ENCODE assay signal across 17 cellular contexts in the genomic region with DNA sequence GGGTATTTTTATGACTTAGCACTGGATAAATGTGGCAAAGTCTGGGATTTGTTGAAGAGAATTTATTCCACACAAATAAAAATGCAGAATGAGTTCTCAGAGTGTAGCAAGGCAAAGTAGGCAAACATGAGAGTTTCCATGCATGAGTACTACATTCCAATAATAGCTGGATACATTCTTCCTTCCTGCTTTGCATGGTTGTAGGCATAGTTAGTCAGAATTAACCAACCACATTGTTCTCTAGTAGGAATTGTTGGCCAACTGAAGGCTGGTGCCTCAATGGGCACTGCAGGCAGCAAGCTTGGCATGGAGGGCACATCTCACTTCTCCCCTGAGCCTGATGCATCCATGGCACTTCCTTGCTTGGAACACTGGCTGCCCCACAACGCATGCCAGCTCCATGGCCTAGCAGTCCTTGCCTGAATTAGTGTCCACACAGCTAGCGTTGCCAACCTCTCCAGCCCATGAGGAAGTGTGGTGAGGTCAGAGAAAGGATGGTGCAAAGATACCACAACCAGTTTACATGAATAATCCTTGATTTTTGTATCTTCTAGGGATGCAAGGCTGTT.
A peak's percentile ranks its signal among the peaks of the same experiment; 100 is the strongest.
DNase-seq lines count a peak whose midpoint lies in the region; ATAC-seq, FAIRE-seq and TF ChIP-seq lines count a peak whose summit lies in the region.
"Had no signal": no experiment of that assay in that cellular context is flagged by ENCODE, and none has a peak within 500 bp of the region (broad histone marks: within the 10 kb centered on the region; RNA-seq: fewer than 3 reads in every experiment).

No MANE protein-coding gene starts in this region.

- no peak for ATAC-seq in GM21825 (IDR thresholded peaks at IDR 0.05; ENCODE audit: unreplicated experiment)
- ATAC-seq: HCT116 had no signal

- H3K36me3 ChIP-seq in bronchial epithelial cell (ENCODE audit: control insufficient read depth, insufficient read depth, low read length), result no peaks in the 10 kb centered on the region
- H3K36me3 ChIP-seq: SJCRH30, uterus had no signal

- TF ChIP-seq EP300 in Ishikawa (IDR thresholded peaks at IDR 0.05; ENCODE audit: borderline replicate concordance), result no peak

- DNase-seq in AG04450 (ENCODE audit: low read depth, low spot score), result peak; percentile 20
- peak; percentile 82 for DNase-seq in bronchial epithelial cell (ENCODE audit: low read depth)
- peak; percentile 73 for DNase-seq in kidney glomerular epithelial cell (lab: John Stamatoyannopoulos, UW)
- DNase-seq in activated CD8-positive, alpha-beta memory T cell treated with anti-CD3 and anti-CD28 coated beads, Interleukin-2, amount 50 U/mL, for 4 hours, result no peak
- no peak for DNase-seq in NOMO-1 (lab: John Stamatoyannopoulos, UW; ENCODE audit: unreplicated experiment in 2 of 2)
- DNase-seq in SHP77 (lab: John Stamatoyannopoulos, UW), result no peak
- DNase-seq: aorta, midbrain, NCI-H146, NCI-H526 treated with DMSO at 0.1 percent for 48 hours, SJCRH30, uterus had no signal

- CTCF ChIA-PET in AG04450 (lab: Charles Lee), result interaction anchor here (1.0 kb wide), 1 partner anchor 131 kb away, joined by 3 read pairs; no protein-coding TSS in a partner anchor

- H3K27ac ChIP-seq in AG04450 (ENCODE audit: low read depth, low read length), result no peak overlapping the region
- H3K27ac ChIP-seq: parathyroid adenoma, SJCRH30, uterus had no signal

- H3K9me3 ChIP-seq in AG04450 (ENCODE audit: control insufficient read depth, insufficient read depth, low read length), result no peaks in the 10 kb centered on the region
- H3K9me3 ChIP-seq: SJCRH30, uterus had no signal

- no peaks in the 10 kb centered on the region for H3K27me3 ChIP-seq in AG04450 (ENCODE audit: control insufficient read depth, insufficient read depth, low read length)
- H3K27me3 ChIP-seq in bronchial epithelial cell (ENCODE audit: control insufficient read depth, insufficient read depth, low read length), result no peaks in the 10 kb centered on the region
- H3K27me3 ChIP-seq: SJCRH30, uterus had no signal

- no peak for TF ChIP-seq CTCF in AG04450 (IDR thresholded peaks at IDR 0.05; ENCODE audit: low read depth, low read length)
- TF ChIP-seq CTCF in bronchial epithelial cell (IDR thresholded peaks at IDR 0.05; ENCODE audit: insufficient read depth, low read length, severe bottlenecking), result no peak

- no peak overlapping the region for H3K4me3 ChIP-seq in AG04450 (ENCODE audit: low read depth, low read length)
- no peak overlapping the region for H3K4me3 ChIP-seq in bronchial epithelial cell (ENCODE audit: low read depth, low read length)
- H3K4me3 ChIP-seq: SJCRH30, uterus had no signal

- no peak for TF ChIP-seq RAD21 in Ishikawa (IDR thresholded peaks at IDR 0.05; ENCODE audit: low read depth)

- FAIRE-seq in bronchial epithelial cell (lab: Jason Lieb, UNC), result no peak
- FAIRE-seq: endometrium had no signal

- POLR2A ChIA-PET in AG04450 (lab: Yijun Ruan, JAX), result no interaction called here

TF ChIP-seq in Ishikawa, 13 proteins besides CTCF, POLR2A, EP300 and RAD21:
- TF ChIP-seq TEAD4 (IDR thresholded peaks at IDR 0.05) (peak; percentile 67; the same call in 1 of the 2 replicates), ZBTB7A (IDR thresholded peaks at IDR 0.05; ENCODE audit: low read depth) (no peak), FOXM1 (IDR thresholded peaks at IDR 0.05; ENCODE audit: borderline replicate concordance, low read depth) (no peak), YY1 (IDR thresholded peaks at IDR 0.05; ENCODE audit: low read depth) (no peak), CREB1 (IDR thresholded peaks at IDR 0.05; ENCODE audit: low read depth) (no peak), TAF1 (IDR thresholded peaks at IDR 0.05; ENCODE audit: low read depth) (no peak), CEBPB (IDR thresholded peaks at IDR 0.05) (no peak), EGR1 (IDR thresholded peaks at IDR 0.05) (no peak)

Comparison
In these comparisons a context has a peak if more than half of its experiments do, and no peak if none do; other contexts are left out.
1. DNase-seq: peak in AG04450 (single experiment), bronchial epithelial cell (single experiment) and kidney glomerular epithelial cell (single experiment); none in activated CD8-positive, alpha-beta memory T cell treated with anti-CD3 and anti-CD28 coated beads, Interleukin-2, amount 50 U/mL, for 4 hours (single experiment), NOMO-1 (0 of 2) and SHP77 (0 of 2).